ENCODE assay signal across 21 cellular contexts in genomic region chr5:9316733-9317132, GRCh38.
"Had no signal": no experiment of that assay in that cellular context is flagged by ENCODE, and none has a peak within 500 bp of the region (broad histone marks: within the 10 kb centered on the region; RNA-seq: fewer than 3 reads in every experiment).

No MANE protein-coding gene starts in this region.

- H2AFZ ChIP-seq: parathyroid adenoma had no signal

- H3K27ac ChIP-seq: breast epithelium, gastroesophageal sphincter, heart right ventricle, neutrophil, parathyroid adenoma, sigmoid colon, spleen, thyroid gland had no signal

- H3K79me2 ChIP-seq: parathyroid adenoma had no signal

- H3K36me3 ChIP-seq: breast epithelium, gastroesophageal sphincter, neutrophil, sigmoid colon, spleen, thyroid gland had no signal

- H3K4me1 ChIP-seq: breast epithelium, gastroesophageal sphincter, heart right ventricle, parathyroid adenoma, sigmoid colon, spleen, thyroid gland had no signal

- ATAC-seq: activated naive CD8-positive, alpha-beta T cell treated with anti-CD3 and anti-CD28 coated beads, Interleukin-2, amount 50 U/mL, for 24 hours; activated T-cell treated with anti-CD3 and anti-CD28 coated beads, Interleukin-2, amount 50 U/mL, for 4 hours; gastroesophageal sphincter; heart right ventricle; natural killer cell; stimulated activated naive B cell treated with anti-CD40 and anti-IgM and Interleukin-4, amounts not matched to agents 10 μg/mL and 1 μg/mL and 100 μg/mL, for 72 hours had no signal

- H3K9me3 ChIP-seq: breast epithelium, gastroesophageal sphincter, heart right ventricle, neutrophil, sigmoid colon, thyroid gland had no signal

- H3K4me3 ChIP-seq: breast epithelium, gastroesophageal sphincter, heart right ventricle, sigmoid colon, spleen, thyroid gland had no signal

- DNase-seq: activated CD4-positive, alpha-beta T cell treated with anti-CD3 and anti-CD28 coated beads, Interleukin-2, amount 10 ng/mL, durations not matched to agents 7 days and 5 days; activated CD8-positive, alpha-beta memory T cell treated with anti-CD3 and anti-CD28 coated beads, Interleukin-2, amount 50 U/mL, for 4 hours; activated effector memory CD4-positive, alpha-beta T cell treated with Interleukin-2 at 50 U/mL for 16 hours; activated naive CD4-positive, alpha-beta T cell treated with anti-CD3 and anti-CD28 coated beads, Interleukin-2, amount 10 ng/mL, durations not matched to agents 7 days and 5 days; activated naive CD8-positive, alpha-beta T cell treated with anti-CD3 and anti-CD28 coated beads, Interleukin-2, amount 50 U/mL, for 24 hours; activated T-cell treated with anti-CD3 and anti-CD28 coated beads, Interleukin-2, amount 50 U/mL, for 4 hours; aorta; cerebellar nuclear complex; cortex of kidney; heart right ventricle; kidney glomerular epithelial cell; natural killer cell; sigmoid colon; spleen; stimulated activated naive B cell treated with anti-CD40 and anti-IgM and Interleukin-4, amounts not matched to agents 10 μg/mL and 1 μg/mL and 100 μg/mL, for 72 hours; T1000; thyroid gland had no signal

- H3K27me3 ChIP-seq: breast epithelium, gastroesophageal sphincter, heart right ventricle, neutrophil, sigmoid colon, spleen, thyroid gland had no signal

- H3K9ac ChIP-seq: parathyroid adenoma had no signal
